22 cellular contexts compared by ENCODE assay signal in the genomic region with DNA sequence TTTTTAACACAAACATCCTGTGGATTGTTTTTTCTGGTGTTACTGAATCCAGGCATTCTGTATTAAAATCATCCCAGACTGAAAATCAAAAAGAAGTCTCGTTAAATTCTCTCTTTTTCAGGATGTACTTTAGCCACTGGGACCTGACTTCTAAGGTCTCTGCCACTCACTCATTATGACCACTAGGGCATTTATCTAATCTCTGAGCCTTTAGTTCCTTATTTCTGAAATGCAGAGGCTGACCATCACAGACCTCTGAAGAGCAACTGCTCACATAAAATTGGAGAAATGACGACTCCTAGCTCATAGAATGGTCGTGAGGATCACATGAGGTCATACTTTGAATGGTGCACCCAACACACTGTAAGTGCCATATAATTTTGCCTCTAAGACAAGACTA.
DNase-seq lines count a peak whose midpoint lies in the region; ATAC-seq, FAIRE-seq and TF ChIP-seq lines count a peak whose summit lies in the region.
"Had no signal": no experiment of that assay in that cellular context is flagged by ENCODE, and none has a peak within 500 bp of the region (broad histone marks: within the 10 kb centered on the region; RNA-seq: fewer than 3 reads in every experiment).

No MANE protein-coding gene starts in this region.

- H3K9ac ChIP-seq in rectal smooth muscle tissue (ENCODE audit: low read length): no peak overlapping the region

- H3K9me3 ChIP-seq in OCI-LY7 (ENCODE audit: low read length): no peaks in the 10 kb centered on the region
- H3K9me3 ChIP-seq: breast epithelium, Caco-2, vagina had no signal

- H3K79me2 ChIP-seq in OCI-LY7 (ENCODE audit: insufficient read depth, low read depth, low read length): no peaks in the 10 kb centered on the region

- no peak overlapping the region for H2AFZ ChIP-seq in OCI-LY7 (ENCODE audit: low read length)

- CTCF ChIA-PET in OCI-LY7 (lab: Charles Lee; ENCODE audit: unreplicated experiment) (no interaction called here), RWPE1 (lab: Yijun Ruan, JAX) (interaction anchor here (0.6 kb wide), 1 partner anchor 177 kb away, joined by 3 read pairs; no protein-coding TSS in a partner anchor)

- no peak overlapping the region for H3K4me2 ChIP-seq in OCI-LY7 (ENCODE audit: low read length)

- no peaks in the 10 kb centered on the region for H4K20me1 ChIP-seq in OCI-LY7 (ENCODE audit: insufficient read depth, low read length)

- ATAC-seq in HG02642 (IDR thresholded peaks at IDR 0.05; ENCODE audit: poor library complexity, unreplicated experiment): no peak
- ATAC-seq in HG03135 (IDR thresholded peaks at IDR 0.05; ENCODE audit: unreplicated experiment): no peak
- ATAC-seq: activated CD8-positive, alpha-beta T cell treated with anti-CD3 and anti-CD28 coated beads, Interleukin-2, amount 10 ng/mL, durations not matched to agents 7 days and 5 days; activated T-cell treated with anti-CD3 and anti-CD28 coated beads, Interleukin-2, amount 50 U/mL, for 72 hours; stimulated activated naive CD8-positive, alpha-beta T cell treated with anti-CD3 and anti-CD28 coated beads, Interleukin-15, amount 100 ng/mL, for 72 hours had no signal

- intact Hi-C loops in OCI-LY7 (cut with micrococcal nuclease; ENCODE audit: unreplicated experiment): no loop called here

- H3K27me3 ChIP-seq in bronchial epithelial cell (ENCODE audit: control insufficient read depth, insufficient read depth, low read length): no peaks in the 10 kb centered on the region
- no peaks in the 10 kb centered on the region for H3K27me3 ChIP-seq in rectal smooth muscle tissue (ENCODE audit: control insufficient read depth, insufficient read depth, low read length)
- H3K27me3 ChIP-seq: breast epithelium, vagina had no signal

- FAIRE-seq in bronchial epithelial cell (lab: Jason Lieb, UNC): no peak
- FAIRE-seq: RCC 7860 had no signal

- H3K36me3 ChIP-seq in OCI-LY7 (ENCODE audit: insufficient read depth, low read length): no peaks in the 10 kb centered on the region
- H3K36me3 ChIP-seq in bronchial epithelial cell (ENCODE audit: control insufficient read depth, insufficient read depth, low read length): no peaks in the 10 kb centered on the region
- no peaks in the 10 kb centered on the region for H3K36me3 ChIP-seq in rectal smooth muscle tissue (ENCODE audit: control insufficient read depth, insufficient read depth, low read length)
- H3K36me3 ChIP-seq: breast epithelium, vagina, WERI-Rb-1 had no signal

- BruUV-seq in OCI-LY7 (replicated peaks; lab: Mats Ljungman, UMichigan): no TSS peak

- no peaks in the 10 kb centered on the region for H3K9me2 ChIP-seq in OCI-LY7 (ENCODE audit: insufficient read depth, low read length)

- H3K4me3 ChIP-seq in OCI-LY7 (ENCODE audit: low read depth, low read length, poor library complexity, severe bottlenecking) (no peak overlapping the region), bronchial epithelial cell (ENCODE audit: low read depth, low read length) (no peak overlapping the region), rectal smooth muscle tissue (ENCODE audit: low read length) (no peak overlapping the region)
- H3K4me3 ChIP-seq: breast epithelium, vagina had no signal

- POLR2A ChIA-PET in OCI-LY7 (lab: Charles Lee) (no interaction called here), RWPE1 (lab: Yijun Ruan, JAX; ENCODE audit: low non-redundant PET) (no interaction called here)

- DNase-seq in OCI-LY7 (ENCODE audit: low spot score) (no peak), bronchial epithelial cell (ENCODE audit: low read depth) (no peak), HuH-7.5 (ENCODE audit: low spot score) (no peak), RWPE1 (ENCODE audit: low spot score) (no peak)
- DNase-seq: activated CD8-positive, alpha-beta T cell treated with anti-CD3 and anti-CD28 coated beads, Interleukin-2, amount 10 ng/mL, durations not matched to agents 7 days and 5 days; activated T-cell treated with anti-CD3 and anti-CD28 coated beads, Interleukin-2, amount 50 U/mL, for 72 hours; Caco-2; hippocampal formation; NCI-H1417 treated with DMSO at 0.1 percent for 48 hours; NCI-H2171 treated with DMSO at 0.1 percent for 48 hours; NCI-H748 treated with DMSO at 0.1 percent for 48 hours; retina; stimulated activated naive CD8-positive, alpha-beta T cell treated with anti-CD3 and anti-CD28 coated beads, Interleukin-15, amount 100 ng/mL, for 72 hours; SW 1271; WERI-Rb-1 had no signal

- H3K4me1 ChIP-seq in OCI-LY7 (ENCODE audit: insufficient read depth, low read length, poor library complexity, severe bottlenecking) (no peaks in the 10 kb centered on the region), rectal smooth muscle tissue (ENCODE audit: control insufficient read depth, insufficient read depth, low read length) (peaks cover 27% of the 10 kb centered on the region)
- H3K4me1 ChIP-seq: breast epithelium, Caco-2, vagina had no signal

- H3K27ac ChIP-seq in OCI-LY7 (ENCODE audit: low read depth, low read length, poor library complexity, severe bottlenecking) (no peak overlapping the region), rectal smooth muscle tissue (ENCODE audit: low read depth, low read length) (peak overlapping the region; percentile 34), RWPE1 (no peak overlapping the region)
- H3K27ac ChIP-seq: breast epithelium, vagina, WERI-Rb-1 had no signal

- TF ChIP-seq CTCF in GM12872 (IDR thresholded peaks at IDR 0.05; ENCODE audit: insufficient read depth, low read depth, low read length) (peak; percentile 29; the same call in 2 of the 3 replicates), OCI-LY7 (conservative IDR thresholded peaks at IDR 0.05; ENCODE audit: low read length) (0 out of 2 replicates have a peak, but pooled peaks have one; percentile 15), bronchial epithelial cell (IDR thresholded peaks at IDR 0.05; ENCODE audit: insufficient read depth, low read length, severe bottlenecking) (peak; percentile 3), RWPE1 (conservative IDR thresholded peaks at IDR 0.05; ENCODE audit: low read depth) (no peak)
